17 cellular contexts compared by ENCODE assay signal in the genomic region with DNA sequence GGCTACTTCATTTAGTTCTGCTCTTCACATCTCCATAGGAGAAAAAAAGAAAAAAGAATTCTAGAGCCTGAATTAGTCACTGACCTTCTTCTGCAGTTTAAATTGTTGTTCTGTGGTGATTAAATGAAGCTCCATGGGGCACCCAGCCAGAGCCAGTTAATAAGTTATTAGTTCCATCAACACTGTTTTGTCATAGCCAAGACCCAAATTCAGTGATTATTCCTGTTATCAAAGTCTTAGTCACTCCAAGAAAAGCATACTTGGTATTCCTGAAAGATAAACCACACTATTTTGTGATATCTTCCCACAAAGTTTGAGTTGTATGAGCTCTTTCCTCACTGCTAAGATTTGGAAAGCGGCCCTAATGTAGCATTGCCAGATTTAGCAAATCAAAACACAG.
DNase-seq lines count a peak whose midpoint lies in the region; ATAC-seq and TF ChIP-seq lines count a peak whose summit lies in the region.
"Had no signal": no experiment of that assay in that cellular context is flagged by ENCODE, and none has a peak within 500 bp of the region (broad histone marks: within the 10 kb centered on the region; RNA-seq: fewer than 3 reads in every experiment).

No MANE protein-coding gene starts in this region.

- peak; percentile 34 for DNase-seq in AG09319 (ENCODE audit: extremely low read depth, low read depth)
- DNase-seq in LHCN-M2 (ENCODE audit: low read depth), result peak; percentile 43
- peak; percentile 39 to 74 for DNase-seq in cardiac fibroblast (ENCODE audit: low read depth in 2 of 2)
- DNase-seq in myocyte (ENCODE audit: low read depth), result peak; percentile 19
- no peak for DNase-seq in RKO (ENCODE audit: low spot score)
- DNase-seq in sciatic nerve (ENCODE audit: low spot score), result no peak
- DNase-seq in occipital lobe (lab: John Stamatoyannopoulos, UW), result no peak
- DNase-seq: activated CD4-positive, alpha-beta T cell treated with anti-CD3 and anti-CD28 coated beads for 4 hours; activated T-cell treated with anti-CD3 and anti-CD28 coated beads, Interleukin-2, amount 50 U/mL, for 1 hour; amniotic stem cell; dermis blood vessel endothelial cell; DMS53; NCI-H187 treated with DMSO at 0.1 percent for 48 hours; NCI-H774; stimulated activated CD4-positive, alpha-beta T cell treated with anti-CD3 and anti-CD28 coated beads, Interleukin-12 subunit alpha, Interleukin-12 subunit beta, amount 100 ng/mL, for 4 hours had no signal

- TF ChIP-seq CTCF in AG09319 (IDR thresholded peaks at IDR 0.05; ENCODE audit: low read depth, low read length) (no peak), cardiac fibroblast (IDR thresholded peaks at IDR 0.05; ENCODE audit: low read depth, low read length) (no peak)

- ATAC-seq in sciatic nerve (no peak), HG03378 (IDR thresholded peaks at IDR 0.05; ENCODE audit: unreplicated experiment) (no peak)

- intact Hi-C loops in sciatic nerve (cut with DNase I), result no loop called here

- H3K4me3 ChIP-seq in cardiac fibroblast (replicated peaks in 1 of 2; ENCODE audit: low read depth in 2 of 2, low read length in 2 of 2), result no peak overlapping the region
- H3K4me3 ChIP-seq: BLaER1 treated with 17β-estradiol and CSF1 and Interleukin-3, amounts not matched to agents 10 nM and 100 nM had no signal

Comparison
In these comparisons a context has a peak if more than half of its experiments do, and no peak if none do; other contexts are left out.
1. DNase-seq: peak in AG09319 (single experiment), LHCN-M2 (single experiment), cardiac fibroblast (2 of 2) and myocyte (single experiment); none in RKO (single experiment), sciatic nerve (single experiment) and occipital lobe (single experiment).